ENCODE assay signal across 16 cellular contexts in genomic region chr15:78329625-78330024, GRCh38. TPM values are rescaled to one million over a fixed set of nuclear protein-coding genes. Genes with fewer than 3 reads are reported as not detected.
A peak's percentile ranks its signal among the peaks of the same experiment; 100 is the strongest.
DNase-seq lines count a peak whose midpoint lies in the region; ATAC-seq and FAIRE-seq lines count a peak whose summit lies in the region.
"Had no signal": no experiment of that assay in that cellular context is flagged by ENCODE, and none has a peak within 500 bp of the region (broad histone marks: within the 10 kb centered on the region; RNA-seq: fewer than 3 reads in every experiment).

No MANE protein-coding gene starts in this region.

- no peaks in the 10 kb centered on the region for H3K27me3 Mint-ChIP-seq in activated T-cell treated with anti-CD3 and anti-CD28 coated beads, Interleukin-2, amount 50 U/mL, for 72 hours (ENCODE audit: low read depth)

- ATAC-seq in activated T-cell treated with anti-CD3 and anti-CD28 coated beads, Interleukin-2, amount 50 U/mL, for 72 hours (replicated peaks in 1 of 2), result peak; percentile 43 to 88
- ATAC-seq in HG03025 (IDR thresholded peaks at IDR 0.05; ENCODE audit: low FRiP score, unreplicated experiment), result no peak

- DNase-seq in activated T-cell treated with anti-CD3 and anti-CD28 coated beads, Interleukin-2, amount 50 U/mL, for 72 hours, result peak in 1 of 2 donors; percentile 13
- DNase-seq in activated T-cell treated with anti-CD3 and anti-CD28 coated beads for 4 hours, result no peak
- DNase-seq in M059J (ENCODE audit: low read depth), result peak; percentile 37
- peak; percentile 65 for DNase-seq in dermis blood vessel endothelial cell
- no peak for DNase-seq in RCC 7860 (ENCODE audit: low spot score)
- no peak for DNase-seq in COLO829 (ENCODE audit: low spot score)
- DNase-seq: DMS 273 treated with DMSO at 0.1 percent for 48 hours, EL, GM23248, KBM-7, NCI-H1436, NCI-H2029, NCI-H510A treated with DMSO at 0.1 percent for 48 hours, Peyer's patch, Right ventricle myocardium superior had no signal

- no peak for FAIRE-seq in RCC 7860 (lab: Jason Lieb, UNC)

- no peaks in the 10 kb centered on the region for H3K9me3 Mint-ChIP-seq in activated T-cell treated with anti-CD3 and anti-CD28 coated beads, Interleukin-2, amount 50 U/mL, for 72 hours

- H3K4me1 Mint-ChIP-seq in activated T-cell treated with anti-CD3 and anti-CD28 coated beads, Interleukin-2, amount 50 U/mL, for 72 hours (ENCODE audit: low read depth), result no peaks in the 10 kb centered on the region

- H3K4me3 Mint-ChIP-seq in activated T-cell treated with anti-CD3 and anti-CD28 coated beads, Interleukin-2, amount 50 U/mL, for 72 hours, result no peak overlapping the region

- no peak overlapping the region for H3K27ac Mint-ChIP-seq in activated T-cell treated with anti-CD3 and anti-CD28 coated beads, Interleukin-2, amount 50 U/mL, for 72 hours

- no peaks in the 10 kb centered on the region for H3K36me3 Mint-ChIP-seq in activated T-cell treated with anti-CD3 and anti-CD28 coated beads, Interleukin-2, amount 50 U/mL, for 72 hours (ENCODE audit: insufficient read depth in 2 of 2)

RNA-seq across cellular contexts. Expression of gene CRABP1, which starts 10.5 kb away (rescaled TPM):
- total RNA-seq in activated T-cell treated with anti-CD3 and anti-CD28 coated beads, Interleukin-2, amount 50 U/mL, for 72 hours, result under 1 TPM in 1 of 2 donors, not detected in 1; 0.65 TPM
- total RNA-seq in M059J (2014; rRNA removed; shearing (Covaris generic)), result not detected in 2 replicates
- not detected in 2 replicates for total RNA-seq in dermis blood vessel endothelial cell
- total RNA-seq: GM23248, Right ventricle myocardium superior had no signal

RNA-seq across cellular contexts. Expression of gene SKIC8, which starts 30.2 kb away (rescaled TPM):
- total RNA-seq in activated T-cell treated with anti-CD3 and anti-CD28 coated beads, Interleukin-2, amount 50 U/mL, for 72 hours, result 10 to 100 TPM; 31.0 to 31.3 TPM
- 61.7 and 64.5 TPM in 2 replicates for total RNA-seq in M059J (2014; rRNA removed; shearing (Covaris generic))
- total RNA-seq in dermis blood vessel endothelial cell, result 64.1 and 76.2 TPM in 2 replicates

Comparison
In these comparisons a context has a peak if more than half of its experiments do, and no peak if none do; other contexts are left out.
1. DNase-seq: peak in M059J (single experiment) and dermis blood vessel endothelial cell (single experiment); none in activated T-cell treated with anti-CD3 and anti-CD28 coated beads for 4 hours (single experiment), RCC 7860 (single experiment) and COLO829 (single experiment).